ENCODE assay signal across 1 cellular context in the genomic region with DNA sequence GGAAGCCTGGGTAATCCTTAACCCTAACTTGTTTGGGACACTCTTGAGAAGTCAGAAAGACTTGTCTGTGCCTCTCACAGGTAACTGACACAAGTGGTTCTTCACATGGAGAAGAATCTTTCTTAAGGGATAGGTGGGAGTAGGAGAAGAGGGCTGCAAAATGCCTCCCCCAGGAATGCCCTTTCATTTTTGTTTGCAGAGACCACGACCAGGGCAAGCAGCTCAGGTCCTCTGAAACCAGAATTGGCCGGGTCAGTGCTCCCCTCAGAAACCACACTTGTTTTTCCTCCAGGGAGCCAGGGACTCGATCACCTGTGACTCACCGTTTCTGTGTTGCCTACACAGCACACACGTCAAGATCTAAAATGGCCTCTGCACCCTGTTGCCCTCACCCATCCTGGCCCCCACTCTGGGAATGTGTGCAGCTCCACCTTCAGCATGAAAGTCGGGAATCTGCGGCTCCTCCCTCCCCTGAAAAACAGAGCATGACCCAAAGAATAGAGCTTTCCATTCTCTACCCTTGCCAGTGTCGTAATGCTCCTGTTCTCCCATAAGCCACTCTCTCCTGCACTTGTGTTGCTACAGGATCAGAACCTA.
TF ChIP-seq lines count a peak whose summit lies in the region.

No MANE protein-coding gene starts in this region.

TF ChIP-seq in H1, 55 proteins besides CTCF, POLR2A, EP300 and RAD21 (continued from another document):
- no peak for TF ChIP-seq KDM1A (IDR thresholded peaks at IDR 0.05; ENCODE audit: borderline replicate concordance, low read length)
- no peak for TF ChIP-seq SIN3A (conservative IDR thresholded peaks at IDR 0.05 in 1 of 2, IDR thresholded peaks at IDR 0.05 in 1 of 2; ENCODE audit: low read depth in 1 of 2, low read length in 2 of 2)
- no peak for TF ChIP-seq ZNF274 (IDR thresholded peaks at IDR 0.05; ENCODE audit: borderline replicate concordance, extremely low read depth, low read length)
- TF ChIP-seq GABPA (IDR thresholded peaks at IDR 0.05; ENCODE audit: borderline replicate concordance, insufficient read depth, low read length): no peak
- TF ChIP-seq, protein P1, sequence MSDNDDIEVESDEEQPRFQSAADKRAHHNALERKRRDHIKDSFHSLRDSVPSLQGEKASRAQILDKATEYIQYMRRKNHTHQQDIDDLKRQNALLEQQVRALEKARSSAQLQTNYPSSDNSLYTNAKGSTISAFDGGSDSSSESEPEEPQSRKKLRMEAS (IDR thresholded peaks at IDR 0.05): no peak
- no peak for TF ChIP-seq JUND (IDR thresholded peaks at IDR 0.05; ENCODE audit: low read length)
- no peak for TF ChIP-seq CBX8 (IDR thresholded peaks at IDR 0.05; ENCODE audit: borderline replicate concordance, low read depth, low read length)
- TF ChIP-seq HDAC6 (IDR thresholded peaks at IDR 0.05; ENCODE audit: low read depth, low read length): no peak
- TF ChIP-seq GTF2F1 (IDR thresholded peaks at IDR 0.05; ENCODE audit: borderline replicate concordance, low read depth, low read length): no peak
- TF ChIP-seq RNF2 (IDR thresholded peaks at IDR 0.05; ENCODE audit: borderline replicate concordance, low read depth, low read length, missing control alignments, poor library complexity, severe bottlenecking): no peak
- TF ChIP-seq, protein P2, sequence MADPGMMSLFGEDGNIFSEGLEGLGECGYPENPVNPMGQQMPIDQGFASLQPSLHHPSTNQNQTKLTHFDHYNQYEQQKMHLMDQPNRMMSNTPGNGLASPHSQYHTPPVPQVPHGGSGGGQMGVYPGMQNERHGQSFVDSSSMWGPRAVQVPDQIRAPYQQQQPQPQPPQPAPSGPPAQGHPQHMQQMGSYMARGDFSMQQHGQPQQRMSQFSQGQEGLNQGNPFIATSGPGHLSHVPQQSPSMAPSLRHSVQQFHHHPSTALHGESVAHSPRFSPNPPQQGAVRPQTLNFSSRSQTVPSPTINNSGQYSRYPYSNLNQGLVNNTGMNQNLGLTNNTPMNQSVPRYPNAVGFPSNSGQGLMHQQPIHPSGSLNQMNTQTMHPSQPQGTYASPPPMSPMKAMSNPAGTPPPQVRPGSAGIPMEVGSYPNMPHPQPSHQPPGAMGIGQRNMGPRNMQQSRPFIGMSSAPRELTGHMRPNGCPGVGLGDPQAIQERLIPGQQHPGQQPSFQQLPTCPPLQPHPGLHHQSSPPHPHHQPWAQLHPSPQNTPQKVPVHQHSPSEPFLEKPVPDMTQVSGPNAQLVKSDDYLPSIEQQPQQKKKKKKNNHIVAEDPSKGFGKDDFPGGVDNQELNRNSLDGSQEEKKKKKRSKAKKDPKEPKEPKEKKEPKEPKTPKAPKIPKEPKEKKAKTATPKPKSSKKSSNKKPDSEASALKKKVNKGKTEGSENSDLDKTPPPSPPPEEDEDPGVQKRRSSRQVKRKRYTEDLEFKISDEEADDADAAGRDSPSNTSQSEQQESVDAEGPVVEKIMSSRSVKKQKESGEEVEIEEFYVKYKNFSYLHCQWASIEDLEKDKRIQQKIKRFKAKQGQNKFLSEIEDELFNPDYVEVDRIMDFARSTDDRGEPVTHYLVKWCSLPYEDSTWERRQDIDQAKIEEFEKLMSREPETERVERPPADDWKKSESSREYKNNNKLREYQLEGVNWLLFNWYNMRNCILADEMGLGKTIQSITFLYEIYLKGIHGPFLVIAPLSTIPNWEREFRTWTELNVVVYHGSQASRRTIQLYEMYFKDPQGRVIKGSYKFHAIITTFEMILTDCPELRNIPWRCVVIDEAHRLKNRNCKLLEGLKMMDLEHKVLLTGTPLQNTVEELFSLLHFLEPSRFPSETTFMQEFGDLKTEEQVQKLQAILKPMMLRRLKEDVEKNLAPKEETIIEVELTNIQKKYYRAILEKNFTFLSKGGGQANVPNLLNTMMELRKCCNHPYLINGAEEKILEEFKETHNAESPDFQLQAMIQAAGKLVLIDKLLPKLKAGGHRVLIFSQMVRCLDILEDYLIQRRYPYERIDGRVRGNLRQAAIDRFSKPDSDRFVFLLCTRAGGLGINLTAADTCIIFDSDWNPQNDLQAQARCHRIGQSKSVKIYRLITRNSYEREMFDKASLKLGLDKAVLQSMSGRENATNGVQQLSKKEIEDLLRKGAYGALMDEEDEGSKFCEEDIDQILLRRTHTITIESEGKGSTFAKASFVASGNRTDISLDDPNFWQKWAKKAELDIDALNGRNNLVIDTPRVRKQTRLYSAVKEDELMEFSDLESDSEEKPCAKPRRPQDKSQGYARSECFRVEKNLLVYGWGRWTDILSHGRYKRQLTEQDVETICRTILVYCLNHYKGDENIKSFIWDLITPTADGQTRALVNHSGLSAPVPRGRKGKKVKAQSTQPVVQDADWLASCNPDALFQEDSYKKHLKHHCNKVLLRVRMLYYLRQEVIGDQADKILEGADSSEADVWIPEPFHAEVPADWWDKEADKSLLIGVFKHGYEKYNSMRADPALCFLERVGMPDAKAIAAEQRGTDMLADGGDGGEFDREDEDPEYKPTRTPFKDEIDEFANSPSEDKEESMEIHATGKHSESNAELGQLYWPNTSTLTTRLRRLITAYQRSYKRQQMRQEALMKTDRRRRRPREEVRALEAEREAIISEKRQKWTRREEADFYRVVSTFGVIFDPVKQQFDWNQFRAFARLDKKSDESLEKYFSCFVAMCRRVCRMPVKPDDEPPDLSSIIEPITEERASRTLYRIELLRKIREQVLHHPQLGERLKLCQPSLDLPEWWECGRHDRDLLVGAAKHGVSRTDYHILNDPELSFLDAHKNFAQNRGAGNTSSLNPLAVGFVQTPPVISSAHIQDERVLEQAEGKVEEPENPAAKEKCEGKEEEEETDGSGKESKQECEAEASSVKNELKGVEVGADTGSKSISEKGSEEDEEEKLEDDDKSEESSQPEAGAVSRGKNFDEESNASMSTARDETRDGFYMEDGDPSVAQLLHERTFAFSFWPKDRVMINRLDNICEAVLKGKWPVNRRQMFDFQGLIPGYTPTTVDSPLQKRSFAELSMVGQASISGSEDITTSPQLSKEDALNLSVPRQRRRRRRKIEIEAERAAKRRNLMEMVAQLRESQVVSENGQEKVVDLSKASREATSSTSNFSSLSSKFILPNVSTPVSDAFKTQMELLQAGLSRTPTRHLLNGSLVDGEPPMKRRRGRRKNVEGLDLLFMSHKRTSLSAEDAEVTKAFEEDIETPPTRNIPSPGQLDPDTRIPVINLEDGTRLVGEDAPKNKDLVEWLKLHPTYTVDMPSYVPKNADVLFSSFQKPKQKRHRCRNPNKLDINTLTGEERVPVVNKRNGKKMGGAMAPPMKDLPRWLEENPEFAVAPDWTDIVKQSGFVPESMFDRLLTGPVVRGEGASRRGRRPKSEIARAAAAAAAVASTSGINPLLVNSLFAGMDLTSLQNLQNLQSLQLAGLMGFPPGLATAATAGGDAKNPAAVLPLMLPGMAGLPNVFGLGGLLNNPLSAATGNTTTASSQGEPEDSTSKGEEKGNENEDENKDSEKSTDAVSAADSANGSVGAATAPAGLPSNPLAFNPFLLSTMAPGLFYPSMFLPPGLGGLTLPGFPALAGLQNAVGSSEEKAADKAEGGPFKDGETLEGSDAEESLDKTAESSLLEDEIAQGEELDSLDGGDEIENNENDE (IDR thresholded peaks at IDR 0.05; ENCODE audit: insufficient replicate concordance, low read length): no peak
- no peak for TF ChIP-seq POU5F1 (IDR thresholded peaks at IDR 0.05; ENCODE audit: low read depth, low read length)
- no peak for TF ChIP-seq SP4 (IDR thresholded peaks at IDR 0.05; ENCODE audit: low read length)
- no peak for TF ChIP-seq YY1 (IDR thresholded peaks at IDR 0.05; ENCODE audit: low read depth, low read length)
- TF ChIP-seq BRCA1 (IDR thresholded peaks at IDR 0.05; ENCODE audit: low read depth, low read length): no peak
- TF ChIP-seq, protein P3, sequence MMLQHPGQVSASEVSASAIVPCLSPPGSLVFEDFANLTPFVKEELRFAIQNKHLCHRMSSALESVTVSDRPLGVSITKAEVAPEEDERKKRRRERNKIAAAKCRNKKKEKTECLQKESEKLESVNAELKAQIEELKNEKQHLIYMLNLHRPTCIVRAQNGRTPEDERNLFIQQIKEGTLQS (IDR thresholded peaks at IDR 0.05; ENCODE audit: insufficient read depth, low read depth, low read length): no peak
- no peak for TF ChIP-seq TCF12 (IDR thresholded peaks at IDR 0.05; ENCODE audit: low read depth, low read length)
- no peak for TF ChIP-seq HDAC2 (IDR thresholded peaks at IDR 0.05; ENCODE audit: borderline replicate concordance in 1 of 2, low read depth in 2 of 2, low read length in 2 of 2)
